22 cellular contexts compared by ENCODE assay signal in the genomic region with DNA sequence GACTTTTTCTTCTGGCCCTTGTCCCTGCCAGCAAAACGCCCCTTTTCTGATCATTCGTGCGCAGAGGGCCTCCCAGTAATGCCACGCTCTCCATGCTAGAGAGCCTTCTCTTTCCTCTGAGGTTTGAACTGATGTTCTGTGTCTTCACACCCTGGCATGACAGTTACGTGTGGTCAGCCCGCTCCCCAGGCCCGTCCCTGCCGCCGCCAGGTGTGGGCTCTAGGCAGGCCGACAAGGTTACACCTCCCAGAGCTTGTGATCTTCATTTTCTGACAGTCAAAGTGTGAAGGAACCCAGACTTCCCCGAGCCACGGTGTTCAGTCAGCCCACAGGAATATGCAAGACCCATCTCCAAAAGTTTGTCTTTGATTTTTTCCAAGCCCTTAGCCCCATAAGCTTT.
"Had no signal": no experiment of that assay in that cellular context is flagged by ENCODE, and none has a peak within 500 bp of the region (broad histone marks: within the 10 kb centered on the region; RNA-seq: fewer than 3 reads in every experiment).

No MANE protein-coding gene starts in this region.

- ATAC-seq: activated T-cell treated with anti-CD3 and anti-CD28 coated beads, Interleukin-2, amount 50 U/mL, for 72 hours; body of pancreas; esophagus mucosa had no signal

- H3K4me3 ChIP-seq: body of pancreas, hepatocyte, testis, vagina had no signal

- H2AFZ ChIP-seq: hepatocyte had no signal

- DNase-seq: activated B cell treated with CpG ODN at 0.5 μM for 24 hours; activated CD4-positive, alpha-beta memory T cell treated with anti-CD3 and anti-CD28 coated beads for 36 hours; activated CD4-positive, alpha-beta T cell treated with anti-CD3 and anti-CD28 coated beads for 4 hours; activated effector memory CD4-positive, alpha-beta T cell treated with Interleukin-2 at 50 U/mL for 16 hours; activated naive CD4-positive, alpha-beta T cell treated with anti-CD3 and anti-CD28 coated beads, Interleukin-2, amount 10 ng/mL, durations not matched to agents 7 days and 5 days; activated T-cell treated with anti-CD3 and anti-CD28 coated beads, Interleukin-2, amount 50 U/mL, for 72 hours; anterior cingulate cortex; body of pancreas; dermis blood vessel endothelial cell; effector CD8-positive, alpha-beta T cell; foreskin melanocyte; glutamatergic neuron; retina; stimulated activated CD4-positive, alpha-beta T cell treated with anti-CD3 and anti-CD28 coated beads, Interleukin-2, amount 100 ng/mL, for 48 hours; stimulated activated CD8-positive, alpha-beta memory T cell treated with anti-CD3 and anti-CD28 coated beads, Interleukin-4, amount 100 ng/mL, for 48 hours; stimulated activated naive CD4-positive, alpha-beta T cell; testis had no signal

- H3K27ac ChIP-seq: body of pancreas, hepatocyte, testis, vagina had no signal

- H3K4me2 ChIP-seq: hepatocyte had no signal

- H3K4me1 ChIP-seq: body of pancreas, vagina had no signal

- H3K27ac Mint-ChIP-seq: activated B cell treated with CpG ODN at 0.5 μM for 24 hours; activated CD4-positive, alpha-beta memory T cell treated with anti-CD3 and anti-CD28 coated beads for 36 hours; activated T-cell treated with anti-CD3 and anti-CD28 coated beads, Interleukin-2, amount 50 U/mL, for 72 hours; progenitor cell of endocrine pancreas; type B pancreatic cell had no signal

- H3K9me3 Mint-ChIP-seq: activated B cell treated with CpG ODN at 0.5 μM for 24 hours; activated CD4-positive, alpha-beta memory T cell treated with anti-CD3 and anti-CD28 coated beads for 36 hours; activated naive CD4-positive, alpha-beta T cell treated with anti-CD3 and anti-CD28 coated beads, Interleukin-2, amount 10 ng/mL, durations not matched to agents 7 days and 5 days; activated T-cell treated with anti-CD3 and anti-CD28 coated beads, Interleukin-2, amount 50 U/mL, for 72 hours; type B pancreatic cell had no signal

- H3K36me3 Mint-ChIP-seq: activated CD4-positive, alpha-beta memory T cell treated with anti-CD3 and anti-CD28 coated beads for 36 hours; activated naive CD4-positive, alpha-beta T cell treated with anti-CD3 and anti-CD28 coated beads, Interleukin-2, amount 10 ng/mL, durations not matched to agents 7 days and 5 days had no signal

- H3K27me3 Mint-ChIP-seq: activated CD4-positive, alpha-beta memory T cell treated with anti-CD3 and anti-CD28 coated beads for 36 hours; type B pancreatic cell had no signal

- H3K4me3 Mint-ChIP-seq: activated B cell treated with CpG ODN at 0.5 μM for 24 hours; activated CD4-positive, alpha-beta memory T cell treated with anti-CD3 and anti-CD28 coated beads for 36 hours; activated naive CD4-positive, alpha-beta T cell treated with anti-CD3 and anti-CD28 coated beads, Interleukin-2, amount 10 ng/mL, durations not matched to agents 7 days and 5 days; activated T-cell treated with anti-CD3 and anti-CD28 coated beads, Interleukin-2, amount 50 U/mL, for 72 hours; type B pancreatic cell had no signal

- H3K9me3 ChIP-seq: body of pancreas, testis, vagina had no signal

- H3K27me3 ChIP-seq: body of pancreas, hepatocyte, testis, vagina had no signal

- H3K79me2 ChIP-seq: hepatocyte had no signal

- H3K4me1 Mint-ChIP-seq: activated B cell treated with CpG ODN at 0.5 μM for 24 hours; activated naive CD4-positive, alpha-beta T cell treated with anti-CD3 and anti-CD28 coated beads, Interleukin-2, amount 10 ng/mL, durations not matched to agents 7 days and 5 days had no signal
